8 cellular contexts compared by ENCODE assay signal in genomic region chrX:54182194-54182863, GRCh38. TPM values are rescaled to one million over a fixed set of nuclear protein-coding genes. Genes with fewer than 3 reads are reported as not detected.
DNase-seq lines count a peak whose midpoint lies in the region; ATAC-seq and TF ChIP-seq lines count a peak whose summit lies in the region.

No MANE protein-coding gene starts in this region.

- POLR2A ChIA-PET in SK-N-SH (lab: Yijun Ruan, JAX), result no interaction called here

- TF ChIP-seq CTCF in DOHH2 (IDR thresholded peaks at IDR 0.05; ENCODE audit: low read depth, low read length, poor library complexity, severe bottlenecking), result no peak
- TF ChIP-seq CTCF in SK-N-SH (IDR thresholded peaks at IDR 0.05), result no peak
- TF ChIP-seq CTCF in heart right ventricle (IDR thresholded peaks at IDR 0.05), result no peak

- 4% methylated on average over 4 of the region's 36 CpGs for WGBS in SK-N-SH (ENCODE audit: low lambda C conversion rate)
- 0 to 2% methylated on average over 14 to 36 of the region's 36 CpGs for WGBS in heart right ventricle, 2 donors
- 1% methylated on average over 33 of the region's 36 CpGs for whole genome bisulfite sequencing in urinary bladder

- peak; percentile 72 for DNase-seq in KBM-7
- DNase-seq in SK-N-SH, result peak; percentile 58
- peak; percentile 49 to 59 for DNase-seq in heart right ventricle
- DNase-seq in posterior vena cava (ENCODE audit: low spot score), result peak; percentile 89

- H3K4me3 ChIP-seq in DOHH2 (ENCODE audit: low read length) (peak overlapping the region; percentile 86), SK-N-SH (ENCODE audit: low read depth in 2 of 2, low read length in 1 of 2) (peak overlapping the region; percentile 64 to 66), heart right ventricle (peak overlapping the region; percentile 52 to 93 (median 78)), urinary bladder (ENCODE audit: low read depth, low read length) (peak overlapping the region; percentile 97)

- H3K4me1 ChIP-seq in DOHH2 (ENCODE audit: control insufficient read depth, low read length) (peaks cover 34% of the 10 kb centered on the region), SK-N-SH (ENCODE audit: control insufficient read depth in 1 of 2, insufficient read depth in 2 of 2, low read depth in 1 of 2, low read length in 1 of 2) (peaks cover 0 to 6% of the 10 kb centered on the region in 2 experiments; a peak in 2 of 4 replicates), heart right ventricle (peaks cover 0 to 39% (median 24%) of the 10 kb centered on the region in 9 donors), urinary bladder (ENCODE audit: insufficient read depth) (peaks cover 2% of the 10 kb centered on the region)

- peaks cover 23% of the 10 kb centered on the region; the same call in 1 of the 2 replicates for H4K20me1 ChIP-seq in DOHH2 (ENCODE audit: control insufficient read depth, insufficient read depth, low read depth, low read length)
- peaks cover 9% of the 10 kb centered on the region; the same call in 1 of the 2 replicates for H4K20me1 ChIP-seq in SK-N-SH (ENCODE audit: insufficient read depth)

- H3K9me2 ChIP-seq in DOHH2 (replicated peaks; ENCODE audit: control insufficient read depth, low read length) (no peaks in the 10 kb centered on the region), SK-N-SH (no peaks in the 10 kb centered on the region)

- H3K27me3 Mint-ChIP-seq in activated naive CD8-positive, alpha-beta T cell, result no peaks in the 10 kb centered on the region

- in situ Hi-C loops in KBM-7 (cut with MboI; ENCODE audit: low pct_unique_long_range_greater_than_20kb, low sequenced_read_pairs), result no loop called here

- H3K9me3 ChIP-seq in DOHH2 (ENCODE audit: control insufficient read depth, insufficient read depth, low read length), result no peaks in the 10 kb centered on the region
- H3K9me3 ChIP-seq in SK-N-SH, result no peaks in the 10 kb centered on the region
- no peaks in the 10 kb centered on the region for H3K9me3 ChIP-seq in heart right ventricle

- ATAC-seq in GM21529 (IDR thresholded peaks at IDR 0.05; ENCODE audit: unreplicated experiment) (peak; percentile 59), heart right ventricle (peak; percentile 77 to 92 (median 85))

- H3K36me3 ChIP-seq in DOHH2 (ENCODE audit: control insufficient read depth, low read length) (peaks cover 52% of the 10 kb centered on the region), SK-N-SH (replicated peaks in 1 of 2; ENCODE audit: control insufficient read depth in 1 of 2, insufficient read depth in 2 of 2, low read length in 1 of 2) (no peaks in the 10 kb centered on the region), heart right ventricle (no peaks in the 10 kb centered on the region), urinary bladder (ENCODE audit: insufficient read depth) (no peaks in the 10 kb centered on the region)

- peak overlapping the region; percentile 94 for H3K4me3 Mint-ChIP-seq in activated naive CD8-positive, alpha-beta T cell

- no peak for TF ChIP-seq EP300 in SK-N-SH (IDR thresholded peaks at IDR 0.05; ENCODE audit: borderline replicate concordance in 1 of 2, low read depth in 1 of 2, low read length in 1 of 2)

- H3K79me2 ChIP-seq in DOHH2 (ENCODE audit: control insufficient read depth, low read length) (peaks cover 61% of the 10 kb centered on the region), SK-N-SH (ENCODE audit: insufficient read depth) (peaks cover 52% of the 10 kb centered on the region)

- H3K9me3 Mint-ChIP-seq in activated naive CD8-positive, alpha-beta T cell (ENCODE audit: low read depth), result no peaks in the 10 kb centered on the region

- peaks cover 47% of the 10 kb centered on the region for H3K4me1 Mint-ChIP-seq in activated naive CD8-positive, alpha-beta T cell (ENCODE audit: low read depth)

- H3K27ac ChIP-seq in DOHH2 (ENCODE audit: low read depth, low read length) (peak overlapping the region; percentile 79), SK-N-SH (ENCODE audit: low read depth in 2 of 2, low read length in 1 of 2) (peak overlapping the region; percentile 76 to 80; a peak in 3 of 4 replicates), heart right ventricle (peak overlapping the region; percentile 77 to 92 (median 88)), urinary bladder (ENCODE audit: low read depth) (peak overlapping the region; percentile 80)

- peak overlapping the region; percentile 91 for H3K4me2 ChIP-seq in DOHH2 (ENCODE audit: low read length)
- peak overlapping the region; percentile 80 for H3K4me2 ChIP-seq in SK-N-SH

- peak overlapping the region; percentile 91 for H3K27ac Mint-ChIP-seq in activated naive CD8-positive, alpha-beta T cell

- no peaks in the 10 kb centered on the region for H3F3A ChIP-seq in DOHH2 (ENCODE audit: control insufficient read depth, insufficient read depth)
- peaks cover 9% of the 10 kb centered on the region for H3F3A ChIP-seq in SK-N-SH (replicated peaks; ENCODE audit: insufficient read depth)

- H3K27me3 ChIP-seq in DOHH2 (ENCODE audit: control insufficient read depth, low read length) (no peaks in the 10 kb centered on the region), SK-N-SH (ENCODE audit: insufficient read depth) (no peaks in the 10 kb centered on the region), heart right ventricle (peaks cover 0 to 8% (median 0%) of the 10 kb centered on the region in 7 donors)

- peaks cover 3% of the 10 kb centered on the region for H3K36me3 Mint-ChIP-seq in activated naive CD8-positive, alpha-beta T cell

- TF ChIP-seq RAD21 in SK-N-SH (IDR thresholded peaks at IDR 0.05; ENCODE audit: low read length), result no peak

- no peak overlapping the region for H2AFZ ChIP-seq in SK-N-SH (ENCODE audit: low read depth)

- CTCF ChIA-PET in SK-N-SH (lab: Yijun Ruan, JAX), result no interaction called here

- intact Hi-C loops in heart right ventricle (cut with DNase I), result loop anchor here in 4 of 10 donors (2.0 to 10.0 kb wide), 4 partner anchors 138 to 498 kb away; partner anchors contain the start of genes PHF8 (in 3 of the 4) and HUWE1 (in 1 of the 4)
- intact Hi-C loops in posterior vena cava (cut with DNase I), result no loop called here

- peak overlapping the region; percentile 68 for H3K9ac ChIP-seq in SK-N-SH

TF ChIP-seq in SK-N-SH, 30 proteins besides CTCF, POLR2A, EP300 and RAD21 (continues in another document):
- no peak for TF ChIP-seq FOXM1 (IDR thresholded peaks at IDR 0.05; ENCODE audit: low read depth)
- TF ChIP-seq MEF2A (IDR thresholded peaks at IDR 0.05; ENCODE audit: borderline replicate concordance, low read depth), result no peak
- TF ChIP-seq USF2 (IDR thresholded peaks at IDR 0.05; ENCODE audit: borderline replicate concordance, low read depth, low read length), result no peak
- peak; percentile 81 for TF ChIP-seq GABPA (IDR thresholded peaks at IDR 0.05; ENCODE audit: low read depth)
- TF ChIP-seq NFIC (IDR thresholded peaks at IDR 0.05; ENCODE audit: borderline replicate concordance), result no peak
- no peak for TF ChIP-seq IRF3 (IDR thresholded peaks at IDR 0.05; ENCODE audit: low read depth, low read length)
- no peak for TF ChIP-seq FOXJ3 (CRISPR knock-in tag; IDR thresholded peaks at IDR 0.05)
- no peak for TF ChIP-seq SIN3A (IDR thresholded peaks at IDR 0.05; ENCODE audit: borderline replicate concordance, low read depth, low read length)
- no peak for TF ChIP-seq NRF1 (IDR thresholded peaks at IDR 0.05; ENCODE audit: low read depth, low read length)
- no peak for TF ChIP-seq RCOR1 (IDR thresholded peaks at IDR 0.05; ENCODE audit: low read length)
- TF ChIP-seq PBX3 (IDR thresholded peaks at IDR 0.05), result no peak
- TF ChIP-seq ELF1 (IDR thresholded peaks at IDR 0.05), result no peak
- TF ChIP-seq TCF12 (IDR thresholded peaks at IDR 0.05), result no peak
- TF ChIP-seq USF1 (IDR thresholded peaks at IDR 0.05; ENCODE audit: borderline replicate concordance, low read depth), result peak; percentile 16; the same call in 1 of the 2 replicates
- TF ChIP-seq EZH2phosphoT487 (IDR thresholded peaks at IDR 0.05; ENCODE audit: borderline replicate concordance, low read depth), result no peak
- TF ChIP-seq YY1 (IDR thresholded peaks at IDR 0.05; ENCODE audit: low read depth), result no peak

RNA-seq across cellular contexts. Expression of gene FAM120C, which starts 0.7 kb away (rescaled TPM):
- 5.8 and 6.0 TPM in 2 replicates for polyA plus RNA-seq in SK-N-SH (2012; rRNA removed)
- polyA plus RNA-seq in SK-N-SH (2012; cell fraction: cytosol; rRNA removed), result 3.3 and 4.2 TPM in 2 replicates
- polyA plus RNA-seq in SK-N-SH (2012; cell fraction: nucleus; rRNA removed), result 13.6 and 18.2 TPM in 2 replicates
- total RNA-seq in heart right ventricle, result 1 to 10 TPM; 4.2 to 9.4 (median 6.7) TPM
- polyA plus RNA-seq in heart right ventricle, result 1 to 10 TPM; 1.7 to 4.8 TPM
- 1 to 10 TPM; 8.6 to 9.1 TPM for total RNA-seq in posterior vena cava
- 9.0 TPM for total RNA-seq in urinary bladder
- 3.9 TPM for polyA plus RNA-seq in urinary bladder

Comparison
In these comparisons a context has a peak if more than half of its experiments do, and no peak if none do; other contexts are left out.
1. Peak in every context shown above with its lines: DNase-seq, ATAC-seq, H3K4me3 ChIP-seq and H3K27ac ChIP-seq.